ENCODE assay signal across 1 cellular context in the genomic region with DNA sequence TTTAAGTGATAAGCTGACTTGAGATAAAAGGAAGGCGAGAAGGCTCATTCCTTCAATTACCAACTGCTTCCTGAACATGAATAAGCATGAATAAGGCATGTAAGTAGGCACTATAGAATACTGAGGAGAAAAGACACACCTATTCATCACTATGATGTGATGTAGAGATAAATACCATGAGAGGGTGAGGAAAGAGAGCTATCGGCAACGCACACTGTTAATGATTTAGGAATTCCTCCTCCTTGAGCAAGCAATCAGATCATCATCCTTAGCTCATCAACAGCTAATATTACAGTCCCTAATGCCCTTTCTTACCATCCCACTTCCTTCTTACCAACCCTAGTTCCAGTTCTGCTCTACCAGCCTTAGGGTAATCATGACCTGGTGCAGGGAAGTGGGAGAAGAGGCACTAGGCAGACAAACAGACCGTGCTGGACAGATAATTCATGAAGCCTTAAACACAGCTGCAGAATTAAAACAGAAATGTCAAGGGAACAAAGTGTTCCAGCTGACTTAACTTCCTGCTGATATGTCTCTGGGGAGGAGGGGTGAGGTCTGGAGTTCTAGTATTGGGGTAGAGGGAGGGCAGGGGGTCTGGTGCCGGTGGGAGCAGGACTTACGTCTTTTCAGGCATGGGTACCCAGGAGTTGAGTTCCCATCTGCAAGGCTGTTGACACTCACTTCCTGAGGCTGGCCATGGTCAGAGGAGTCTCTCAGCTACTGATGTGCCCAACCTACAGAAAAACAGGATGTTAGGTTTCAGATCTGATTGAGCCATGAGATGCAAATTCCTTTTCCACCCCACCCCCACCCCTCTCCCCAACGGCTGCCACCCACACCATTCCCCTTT.
TF ChIP-seq lines count a peak whose summit lies in the region.

No MANE protein-coding gene starts in this region.

TF ChIP-seq in H1, 55 proteins besides CTCF, POLR2A, EP300 and RAD21 (continued from another document):
- TF ChIP-seq CEBPB (IDR thresholded peaks at IDR 0.05; ENCODE audit: low read depth, low read length) (no peak), ATF2 (IDR thresholded peaks at IDR 0.05; ENCODE audit: low read length) (no peak), GTF2F1 (IDR thresholded peaks at IDR 0.05; ENCODE audit: borderline replicate concordance, low read depth, low read length) (no peak), EZH2 (IDR thresholded peaks at IDR 0.05; ENCODE audit: low read depth, low read length, severe bottlenecking) (no peak), CBX8 (IDR thresholded peaks at IDR 0.05; ENCODE audit: borderline replicate concordance, low read depth, low read length) (no peak), MAFK (IDR thresholded peaks at IDR 0.05; ENCODE audit: low read depth, low read length) (no peak), E2F6 (IDR thresholded peaks at IDR 0.05) (no peak), CHD2 (IDR thresholded peaks at IDR 0.05; ENCODE audit: low read length) (no peak)
- TF ChIP-seq, protein P1, sequence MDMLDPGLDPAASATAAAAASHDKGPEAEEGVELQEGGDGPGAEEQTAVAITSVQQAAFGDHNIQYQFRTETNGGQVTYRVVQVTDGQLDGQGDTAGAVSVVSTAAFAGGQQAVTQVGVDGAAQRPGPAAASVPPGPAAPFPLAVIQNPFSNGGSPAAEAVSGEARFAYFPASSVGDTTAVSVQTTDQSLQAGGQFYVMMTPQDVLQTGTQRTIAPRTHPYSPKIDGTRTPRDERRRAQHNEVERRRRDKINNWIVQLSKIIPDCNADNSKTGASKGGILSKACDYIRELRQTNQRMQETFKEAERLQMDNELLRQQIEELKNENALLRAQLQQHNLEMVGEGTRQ (IDR thresholded peaks at IDR 0.05; ENCODE audit: low read length), result no peak
